In genomic region chr11:46555269-46556054, GRCh38 we compare ENCODE assay signal across 10 cellular contexts. TPM values are rescaled to one million over a fixed set of nuclear protein-coding genes. Genes with fewer than 3 reads are reported as not detected.
DNase-seq lines count a peak whose midpoint lies in the region; ATAC-seq and TF ChIP-seq lines count a peak whose summit lies in the region.
"Had no signal": no experiment of that assay in that cellular context is flagged by ENCODE, and none has a peak within 500 bp of the region (broad histone marks: within the 10 kb centered on the region; RNA-seq: fewer than 3 reads in every experiment).

No MANE protein-coding gene starts in this region.

- intact Hi-C loops in CD4-positive, alpha-beta memory T cell (cut with micrococcal nuclease) = no loop called here
- intact Hi-C loops in ovary (cut with DNase I) = no loop called here

- peak; percentile 48 for ATAC-seq in HG02610 (IDR thresholded peaks at IDR 0.05; ENCODE audit: unreplicated experiment)

- no peak overlapping the region for H3K27ac ChIP-seq in CD4-positive, alpha-beta memory T cell (ENCODE audit: low read depth, low read length)
- peak overlapping the region; percentile 52 for H3K27ac ChIP-seq in muscle layer of duodenum (ENCODE audit: low read length)
- H3K27ac ChIP-seq in trophoblast cell (ENCODE audit: low read depth, low read length) = no peak overlapping the region
- H3K27ac ChIP-seq in ovary = no peak overlapping the region

- H3K23ac ChIP-seq in trophoblast cell (ENCODE audit: low read length) = no peak overlapping the region

- H4K8ac ChIP-seq in trophoblast cell (ENCODE audit: low read depth, low read length) = no peak overlapping the region

- no CpG with 5 or more reads among the region's 2 CpGs for WGBS in trophoblast cell (ENCODE audit: extremely low coverage, insufficient coverage, insufficient read length)
- 14 to 29% (median 25%) methylated on average over 2 of the region's 2 CpGs for WGBS in ovary, 3 donors

- H3K79me2 ChIP-seq in trophoblast cell (ENCODE audit: control insufficient read depth, insufficient read depth, low read length, poor library complexity) = peaks cover 4% of the 10 kb centered on the region

- peak overlapping the region; percentile 18 to 88 (median 77) for H3K27ac Mint-ChIP-seq in CD4-positive, alpha-beta memory T cell
- H3K27ac Mint-ChIP-seq in activated naive CD8-positive, alpha-beta T cell treated with anti-CD3 and anti-CD28 coated beads for 36 hours = no peak overlapping the region

- H2BK120ac ChIP-seq in trophoblast cell (ENCODE audit: insufficient read depth, low read length, poor library complexity) = no peak overlapping the region

- no peaks in the 10 kb centered on the region for H3K27me3 Mint-ChIP-seq in CD4-positive, alpha-beta memory T cell
- H3K27me3 Mint-ChIP-seq in activated naive CD8-positive, alpha-beta T cell treated with anti-CD3 and anti-CD28 coated beads for 36 hours = no peaks in the 10 kb centered on the region

- TF ChIP-seq POLR2A in ovary (IDR thresholded peaks at IDR 0.05) = no peak

- POLR2A ChIA-PET in CD4-positive, alpha-beta memory T cell (lab: Charles Lee; ENCODE audit: partially characterized antibody) = no interaction called here

- H2AFZ ChIP-seq in trophoblast cell (ENCODE audit: insufficient read depth, low read length, poor library complexity) = no peak overlapping the region

- no peak overlapping the region for H3K18ac ChIP-seq in trophoblast cell (ENCODE audit: low read length)

- peaks cover 45 to 67% (median 57%) of the 10 kb centered on the region in 4 donors for H3K4me1 Mint-ChIP-seq in CD4-positive, alpha-beta memory T cell
- peaks cover 50% of the 10 kb centered on the region for H3K4me1 Mint-ChIP-seq in activated naive CD8-positive, alpha-beta T cell treated with anti-CD3 and anti-CD28 coated beads for 36 hours

- no peak overlapping the region for H3K9ac ChIP-seq in trophoblast cell (ENCODE audit: low read length)

- no peaks in the 10 kb centered on the region for H3K36me3 ChIP-seq in CD4-positive, alpha-beta memory T cell (ENCODE audit: insufficient read depth, low read length)
- H3K36me3 ChIP-seq in muscle layer of duodenum (ENCODE audit: control insufficient read depth in 1 of 2, insufficient read depth in 2 of 2, low read length in 2 of 2) (no peaks in the 10 kb centered on the region), trophoblast cell (ENCODE audit: control insufficient read depth in 1 of 2, insufficient read depth in 2 of 2, low read length in 2 of 2) (no peaks in the 10 kb centered on the region), ovary (no peaks in the 10 kb centered on the region)

- no peak overlapping the region for H3K4me2 ChIP-seq in trophoblast cell (ENCODE audit: low read length)

- no peak overlapping the region for H2BK5ac ChIP-seq in trophoblast cell (ENCODE audit: low read depth, low read length, poor library complexity)

- H3K9me3 ChIP-seq in CD4-positive, alpha-beta memory T cell (ENCODE audit: control insufficient read depth in 1 of 2, low read length in 2 of 2) = no peaks in the 10 kb centered on the region
- no peaks in the 10 kb centered on the region for H3K9me3 ChIP-seq in muscle layer of duodenum (ENCODE audit: control insufficient read depth in 1 of 2, low read length in 2 of 2)
- no peaks in the 10 kb centered on the region for H3K9me3 ChIP-seq in trophoblast cell (ENCODE audit: insufficient read depth, low read depth, low read length)
- H3K9me3 ChIP-seq in ovary = no peaks in the 10 kb centered on the region

- no peak overlapping the region for H3K4ac ChIP-seq in trophoblast cell (ENCODE audit: low read depth, low read length)

- no peak for TF ChIP-seq EP300 in ovary (IDR thresholded peaks at IDR 0.05)

- peak overlapping the region in 6 of 8 donors; percentile 10 to 63 (median 34) for H3K4me3 Mint-ChIP-seq in CD4-positive, alpha-beta memory T cell
- no peak overlapping the region for H3K4me3 Mint-ChIP-seq in activated naive CD8-positive, alpha-beta T cell treated with anti-CD3 and anti-CD28 coated beads for 36 hours

- H4K12ac ChIP-seq in trophoblast cell (ENCODE audit: low read depth, low read length) = no peak overlapping the region

- CTCF ChIA-PET in CD4-positive, alpha-beta memory T cell (lab: Charles Lee; ENCODE audit: partially characterized antibody) = interaction anchor here (1.1 to 1.7 kb wide), 3 partner anchors 26 to 66 kb away, joined by 3 to 5 read pairs (median 5); no protein-coding TSS in a partner anchor

- no peak overlapping the region for H4K91ac ChIP-seq in trophoblast cell (ENCODE audit: low read depth, low read length)

- H2AK5ac ChIP-seq in trophoblast cell (ENCODE audit: low read length) = no peak overlapping the region

- H3K4me1 ChIP-seq in CD4-positive, alpha-beta memory T cell (ENCODE audit: insufficient read depth, low read length) = peaks cover 64% of the 10 kb centered on the region
- H3K4me1 ChIP-seq in muscle layer of duodenum (ENCODE audit: control insufficient read depth in 1 of 2, insufficient read depth in 2 of 2, low read length in 2 of 2) (peaks cover 9 to 22% of the 10 kb centered on the region in 2 donors), trophoblast cell (ENCODE audit: control insufficient read depth in 1 of 2, insufficient read depth in 2 of 2, low read length in 2 of 2) (peaks cover 3% of the 10 kb centered on the region in 2 experiments), ovary (ENCODE audit: insufficient read depth) (peaks cover 10% of the 10 kb centered on the region)

- no peak overlapping the region for H3K14ac ChIP-seq in trophoblast cell (ENCODE audit: low read length)

- TF ChIP-seq CTCF in ovary (IDR thresholded peaks at IDR 0.05) = no peak

- no peaks in the 10 kb centered on the region for H3K27me3 ChIP-seq in CD4-positive, alpha-beta memory T cell (ENCODE audit: insufficient read depth, low read length)
- H3K27me3 ChIP-seq in muscle layer of duodenum (ENCODE audit: low read depth, low read length) (no peaks in the 10 kb centered on the region), trophoblast cell (ENCODE audit: insufficient read depth, low read length) (no peaks in the 10 kb centered on the region), ovary (no peaks in the 10 kb centered on the region)

- H3K4me3 ChIP-seq in CD4-positive, alpha-beta memory T cell (ENCODE audit: low read length in 2 of 2) = no peak overlapping the region
- no peak overlapping the region for H3K4me3 ChIP-seq in muscle layer of duodenum (ENCODE audit: low read depth in 1 of 2, low read length in 2 of 2)
- H3K4me3 ChIP-seq in trophoblast cell (ENCODE audit: low read depth, low read length) = no peak overlapping the region
- H3K4me3 ChIP-seq in ovary = no peak overlapping the region

- peaks cover 0 to 3% of the 10 kb centered on the region in 2 donors for H3K36me3 Mint-ChIP-seq in CD4-positive, alpha-beta memory T cell
- peaks cover 7% of the 10 kb centered on the region for H3K36me3 Mint-ChIP-seq in activated naive CD8-positive, alpha-beta T cell treated with anti-CD3 and anti-CD28 coated beads for 36 hours

- DNase-seq in CD4-positive, alpha-beta memory T cell = peak in 2 of 5 donors; percentile 1 to 3
- peak; percentile 22 for DNase-seq in activated naive CD8-positive, alpha-beta T cell treated with anti-CD3 and anti-CD28 coated beads for 36 hours
- DNase-seq in trophoblast cell (no peak), 8988T (no peak), NCI-H2196 treated with DMSO at 0.1 percent for 48 hours (lab: John Stamatoyannopoulos, UW; ENCODE audit: unreplicated experiment) (no peak), ovary (no peak)
- DNase-seq: NCI-H446; stimulated activated CD4-positive, alpha-beta T cell treated with anti-CD3 and anti-CD28 coated beads, Interleukin-12 subunit alpha, Interleukin-12 subunit beta, amount 100 ng/mL, for 4 hours had no signal

- peaks cover 3% of the 10 kb centered on the region for H3K79me1 ChIP-seq in trophoblast cell (ENCODE audit: low read length)

- no peaks in the 10 kb centered on the region for H3K9me3 Mint-ChIP-seq in CD4-positive, alpha-beta memory T cell
- H3K9me3 Mint-ChIP-seq in activated naive CD8-positive, alpha-beta T cell treated with anti-CD3 and anti-CD28 coated beads for 36 hours = no peaks in the 10 kb centered on the region

- no peak overlapping the region for H2BK12ac ChIP-seq in trophoblast cell (ENCODE audit: low read length)

RNA-seq across cellular contexts. Expression of gene AMBRA1, which starts 38.4 kb away (rescaled TPM):
- 10 to 100 TPM; 40.8 to 43.9 TPM for total RNA-seq in CD4-positive, alpha-beta memory T cell
- 10 to 100 TPM in 1 of 2 donors, 1 to 10 TPM in 1; 5.9 to 20.0 TPM for polyA plus RNA-seq in CD4-positive, alpha-beta memory T cell
- 10 to 100 TPM; 24.6 to 27.2 TPM for total RNA-seq in activated naive CD8-positive, alpha-beta T cell treated with anti-CD3 and anti-CD28 coated beads for 36 hours
- polyA plus RNA-seq in trophoblast cell (2013) = 12.9 and 14.9 TPM in 2 replicates
- total RNA-seq in ovary = 10 to 100 TPM; 22.3 to 38.1 (median 34.4) TPM
- polyA plus RNA-seq in ovary = 10 to 100 TPM; 18.7 to 22.0 TPM
